Comparison of ENCODE assay signal across 11 cellular contexts in the genomic region with DNA sequence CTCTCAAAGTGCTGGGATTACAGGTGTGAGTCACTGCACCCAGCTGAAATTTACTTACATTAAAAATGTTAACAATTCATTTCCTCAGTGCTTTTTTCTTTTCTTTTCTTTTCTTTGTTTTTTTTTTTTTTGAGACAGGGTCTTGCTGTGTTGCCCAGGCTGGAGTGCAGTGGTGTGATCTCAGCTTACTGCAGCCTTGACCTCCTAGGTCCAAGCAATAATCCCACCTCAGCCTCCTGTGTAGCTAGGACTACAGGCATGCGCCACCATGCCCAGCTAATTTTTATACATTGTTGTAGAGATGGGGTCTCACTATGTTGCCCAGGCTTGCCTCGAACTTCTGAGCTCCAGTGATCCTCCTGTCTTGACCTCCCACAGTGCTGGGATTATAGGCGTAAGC. TPM values are rescaled to one million over a fixed set of nuclear protein-coding genes. Genes with fewer than 3 reads are reported as not detected.
"Had no signal": no experiment of that assay in that cellular context is flagged by ENCODE, and none has a peak within 500 bp of the region (broad histone marks: within the 10 kb centered on the region; RNA-seq: fewer than 3 reads in every experiment).

No MANE protein-coding gene starts in this region.

RNA-seq across cellular contexts. Expression of gene CELA3A, which starts 2.5 kb away (rescaled TPM):
- total RNA-seq: OCI-LY7, PC-3, PC-9, Peyer's patch, Right ventricle myocardium inferior, Right ventricle myocardium superior, RPMI7951, SJSA1, SK-MEL-5 had no signal
- polyA plus RNA-seq: SK-N-SH had no signal

RNA-seq across cellular contexts. Expression of gene CELA3B, which starts 27.1 kb away (rescaled TPM):
- total RNA-seq: OCI-LY7, PC-3, PC-9, Peyer's patch, Right ventricle myocardium inferior, Right ventricle myocardium superior, RPMI7951, SJCRH30, SJSA1, SK-MEL-5 had no signal
- polyA plus RNA-seq: SK-N-SH had no signal
